Comparison of ENCODE assay signal across 19 cellular contexts in the genomic region with DNA sequence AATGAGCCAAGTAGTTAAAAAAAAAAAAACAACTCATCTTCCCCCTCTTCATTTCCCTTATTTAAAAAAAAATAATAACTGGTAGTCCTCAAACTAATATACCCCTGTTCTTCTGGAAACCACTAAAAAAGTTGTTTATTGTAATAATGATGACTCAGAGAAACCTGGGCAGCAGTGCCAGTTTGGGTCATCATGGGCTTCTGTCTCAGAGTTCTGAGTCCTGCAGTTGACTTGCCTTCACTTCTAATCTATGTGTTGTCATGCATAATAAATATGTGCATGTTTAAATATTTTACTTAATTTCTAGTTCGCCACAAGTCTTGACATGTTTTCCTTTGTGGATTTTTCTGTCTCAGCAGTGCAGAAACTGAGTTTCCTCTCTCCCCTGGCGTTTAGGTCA. TPM values are rescaled to one million over a fixed set of nuclear protein-coding genes. Genes with fewer than 3 reads are reported as not detected.
DNase-seq lines count a peak whose midpoint lies in the region; ATAC-seq and TF ChIP-seq lines count a peak whose summit lies in the region.
"Had no signal": no experiment of that assay in that cellular context is flagged by ENCODE, and none has a peak within 500 bp of the region (broad histone marks: within the 10 kb centered on the region; RNA-seq: fewer than 3 reads in every experiment).

No MANE protein-coding gene starts in this region.

- H3K79me1 ChIP-seq in IMR-90 (ENCODE audit: low read depth in 1 of 2, low read length in 2 of 2), result peaks cover 11 to 45% of the 10 kb centered on the region in 2 experiments

- in situ Hi-C loops in IMR-90 (cut with MboI; ENCODE audit: low sequenced_read_pairs), result no loop called here

- peak overlapping the region; percentile 71 for H2BK5ac ChIP-seq in IMR-90 (ENCODE audit: low read depth, low read length, poor library complexity, severe bottlenecking)

- H3K4ac ChIP-seq in IMR-90 (ENCODE audit: low read depth, low read length), result peak overlapping the region; percentile 82

- peak overlapping the region; percentile 66; the same call in 1 of the 2 replicates for H3K14ac ChIP-seq in IMR-90 (replicated peaks; ENCODE audit: low read depth, low read length)

- H4K5ac ChIP-seq in IMR-90 (ENCODE audit: low read depth, low read length), result no peak overlapping the region; the same call in 1 of the 2 replicates

- peak overlapping the region; percentile 62; the same call in 1 of the 2 replicates for H4K91ac ChIP-seq in IMR-90 (ENCODE audit: insufficient read depth, low read depth, low read length)

- peak overlapping the region; percentile 91 for H2AK5ac ChIP-seq in IMR-90 (ENCODE audit: low read depth, low read length)

- TF ChIP-seq RAD21 in IMR-90 (IDR thresholded peaks at IDR 0.05; ENCODE audit: low read length), result no peak

- TF ChIP-seq CTCF in AG10803 (conservative IDR thresholded peaks at IDR 0.05; ENCODE audit: low read length), result no peak
- no peak for TF ChIP-seq CTCF in IMR-90 (conservative IDR thresholded peaks at IDR 0.05; ENCODE audit: low read depth, low read length)

- H4K8ac ChIP-seq in IMR-90 (ENCODE audit: low read depth in 2 of 2, low read length in 2 of 2), result peak overlapping the region in 1 of 2 experiments; percentile 54; a peak in 1 of 4 replicates

- H3K9me1 ChIP-seq in IMR-90 (ENCODE audit: insufficient read depth, low read length), result peaks cover 12% of the 10 kb centered on the region

- peak overlapping the region; percentile 71 for H3K27ac ChIP-seq in IMR-90 (ENCODE audit: insufficient read depth, low read length)
- H3K27ac ChIP-seq in SJCRH30, result no peak overlapping the region
- H3K27ac ChIP-seq: foreskin keratinocyte, neural progenitor cell, PC-9 had no signal

- peak overlapping the region; percentile 62 for H2AK9ac ChIP-seq in IMR-90 (replicated peaks; ENCODE audit: low read depth, low read length, poor library complexity)

- H3K36me3 ChIP-seq in IMR-90 (ENCODE audit: control insufficient read depth, insufficient read depth, low read length), result peaks cover 50% of the 10 kb centered on the region
- no peaks in the 10 kb centered on the region; the same call in 1 of the 2 replicates for H3K36me3 ChIP-seq in SJCRH30
- H3K36me3 ChIP-seq: neural progenitor cell had no signal

- peak; percentile 13 for DNase-seq in AG10803 (ENCODE audit: low read depth)
- DNase-seq in IMR-90, result peak; percentile 47
- peak; percentile 42 for DNase-seq in dermis blood vessel endothelial cell
- DNase-seq in myocyte (ENCODE audit: low read depth), result peak; percentile 7
- no peak for DNase-seq in KG1 (lab: John Stamatoyannopoulos, UW)
- DNase-seq in NCI-H2227 treated with DMSO at 0.1 percent for 48 hours (lab: John Stamatoyannopoulos, UW), result no peak
- no peak for DNase-seq in SJCRH30
- DNase-seq in UCSD-AML1 (lab: John Stamatoyannopoulos, UW; ENCODE audit: unreplicated experiment), result no peak
- DNase-seq: activated CD4-positive, alpha-beta T cell treated with anti-CD3 and anti-CD28 coated beads for 4 hours; activated naive CD4-positive, alpha-beta T cell; effector memory CD4-positive, alpha-beta T cell; foreskin keratinocyte; midbrain; NCI-H1092 treated with DMSO at 0.1 percent for 48 hours had no signal

- dilution Hi-C loops in IMR-90 (cut with HindIII; ENCODE audit: low sequenced_read_pairs, unreplicated experiment), result no loop called here

- intact Hi-C loops in IMR-90 (cut with micrococcal nuclease), result loop anchor here (5.0 kb wide), 1 partner anchor 43 kb away; no protein-coding TSS in a partner anchor

- H2BK120ac ChIP-seq in IMR-90 (ENCODE audit: low read depth, low read length), result peak overlapping the region; percentile 83

- CTCF ChIA-PET in IMR-90 (lab: Yijun Ruan, JAX), result no interaction called here

- no peak overlapping the region for H3K56ac ChIP-seq in IMR-90 (ENCODE audit: extremely low read depth, insufficient read depth, low read length)

- H2BK15ac ChIP-seq in IMR-90 (ENCODE audit: low read depth, low read length), result no peak overlapping the region

- peaks cover 13% of the 10 kb centered on the region for H3K4me1 ChIP-seq in IMR-90 (ENCODE audit: control insufficient read depth, insufficient read depth, low read length)
- H3K4me1 ChIP-seq in SJCRH30, result no peaks in the 10 kb centered on the region

- POLR2A ChIA-PET in IMR-90 (lab: Charles Lee; ENCODE audit: unreplicated experiment), result no interaction called here

- H2AFZ ChIP-seq in IMR-90 (replicated peaks; ENCODE audit: low read length, poor library complexity), result no peak overlapping the region
- H2AFZ ChIP-seq: neural progenitor cell, PC-9 had no signal

- TF ChIP-seq POLR2A in IMR-90 (IDR thresholded peaks at IDR 0.05; ENCODE audit: low read depth, low read length), result no peak

- BruUV-seq in IMR-90 (replicated peaks; lab: Mats Ljungman, UMichigan), result no TSS peak

- ATAC-seq in IMR-90 (ENCODE audit: low read depth), result no peak

- H3K27me3 ChIP-seq in IMR-90 (ENCODE audit: control insufficient read depth, insufficient read depth, low read length), result no peaks in the 10 kb centered on the region
- no peaks in the 10 kb centered on the region for H3K27me3 ChIP-seq in SJCRH30
- H3K27me3 ChIP-seq: foreskin keratinocyte, neural progenitor cell, right atrium auricular region, vagina had no signal

- H3K4me3 ChIP-seq in AG10803 (ENCODE audit: low read length), result no peak overlapping the region
- H3K4me3 ChIP-seq in IMR-90 (ENCODE audit: insufficient read depth, low read depth, low read length), result no peak overlapping the region
- H3K4me3 ChIP-seq in SJCRH30, result no peak overlapping the region
- H3K4me3 ChIP-seq: neural progenitor cell, PC-9, right atrium auricular region, SK-N-MC, vagina had no signal

- H3K18ac ChIP-seq in IMR-90 (ENCODE audit: low read depth, low read length), result peak overlapping the region; percentile 5; the same call in 1 of the 2 replicates

- H3K4me2 ChIP-seq in IMR-90 (ENCODE audit: low read depth, low read length), result no peak overlapping the region
- H3K4me2 ChIP-seq: PC-9 had no signal

- H3K9me3 ChIP-seq in IMR-90 (ENCODE audit: control insufficient read depth, insufficient read depth, low read length), result no peaks in the 10 kb centered on the region
- H3K9me3 ChIP-seq in SJCRH30 (replicated peaks), result no peaks in the 10 kb centered on the region
- H3K9me3 ChIP-seq: right atrium auricular region, vagina had no signal

- H2BK20ac ChIP-seq in IMR-90 (ENCODE audit: low read depth, low read length), result no peak overlapping the region

- H4K20me1 ChIP-seq in IMR-90 (ENCODE audit: insufficient read depth, low read length), result no peaks in the 10 kb centered on the region

- WGBS in IMR-90 (ENCODE audit: extremely low coverage in 2 of 2, insufficient read length in 1 of 2), 2 experiments, result 80% methylated on average over 1 of the region's 2 CpGs; no CpG with 5 or more reads in 1 of the 2 experiments

- H3K23ac ChIP-seq in IMR-90 (ENCODE audit: low read depth, low read length), result no peak overlapping the region

- no peak overlapping the region for H3K9ac ChIP-seq in IMR-90 (ENCODE audit: low read depth, low read length)
- H3K9ac ChIP-seq: neural progenitor cell had no signal

TF ChIP-seq in IMR-90, 13 proteins besides CTCF, POLR2A, EP300 and RAD21:
- TF ChIP-seq CEBPB (IDR thresholded peaks at IDR 0.05; ENCODE audit: low read depth, low read length) (no peak), FOS (IDR thresholded peaks at IDR 0.05; ENCODE audit: low read depth, low read length) (peak; percentile 25; the same call in 1 of the 2 replicates), MAFK (IDR thresholded peaks at IDR 0.05; ENCODE audit: low read depth, low read length) (peak; percentile 73)

RNA-seq across cellular contexts. Expression of a gene that starts 46.8 kb away (rescaled TPM):
- total RNA-seq in IMR-90 (2012; rRNA removed) (52.8 and 62.9 TPM in 2 replicates), dermis blood vessel endothelial cell (52.6 and 72.7 TPM in 2 replicates), myocyte (12.7 and 15.7 TPM in 2 replicates)
- 22.4 and 23.0 TPM in 2 replicates for polyA plus RNA-seq in IMR-90 (2012; rRNA removed)
- polyA plus RNA-seq in IMR-90 (2012; cell fraction: cytosol; rRNA removed), result 7.2 and 16.0 TPM in 2 replicates
- polyA plus RNA-seq in IMR-90 (2012; cell fraction: nucleus; rRNA removed; ENCODE audit: low replicate concordance), result 4.4 and 27.4 TPM in 2 replicates
- 8.8 TPM for polyA plus RNA-seq in myocyte (2012)
- 29.8 and 35.4 TPM in 2 replicates for total RNA-seq in SJCRH30 (2014; rRNA removed; shearing (Covaris generic))

Comparison
In these comparisons a context has a peak if more than half of its experiments do, and no peak if none do; other contexts are left out.
1. DNase-seq: peak in AG10803 (single experiment), IMR-90 (single experiment), dermis blood vessel endothelial cell (single experiment) and myocyte (single experiment); none in KG1 (single experiment), NCI-H2227 treated with DMSO at 0.1 percent for 48 hours (single experiment), SJCRH30 (0 of 2) and UCSD-AML1 (single experiment).